1 cellular context compared by ENCODE assay signal in the genomic region with DNA sequence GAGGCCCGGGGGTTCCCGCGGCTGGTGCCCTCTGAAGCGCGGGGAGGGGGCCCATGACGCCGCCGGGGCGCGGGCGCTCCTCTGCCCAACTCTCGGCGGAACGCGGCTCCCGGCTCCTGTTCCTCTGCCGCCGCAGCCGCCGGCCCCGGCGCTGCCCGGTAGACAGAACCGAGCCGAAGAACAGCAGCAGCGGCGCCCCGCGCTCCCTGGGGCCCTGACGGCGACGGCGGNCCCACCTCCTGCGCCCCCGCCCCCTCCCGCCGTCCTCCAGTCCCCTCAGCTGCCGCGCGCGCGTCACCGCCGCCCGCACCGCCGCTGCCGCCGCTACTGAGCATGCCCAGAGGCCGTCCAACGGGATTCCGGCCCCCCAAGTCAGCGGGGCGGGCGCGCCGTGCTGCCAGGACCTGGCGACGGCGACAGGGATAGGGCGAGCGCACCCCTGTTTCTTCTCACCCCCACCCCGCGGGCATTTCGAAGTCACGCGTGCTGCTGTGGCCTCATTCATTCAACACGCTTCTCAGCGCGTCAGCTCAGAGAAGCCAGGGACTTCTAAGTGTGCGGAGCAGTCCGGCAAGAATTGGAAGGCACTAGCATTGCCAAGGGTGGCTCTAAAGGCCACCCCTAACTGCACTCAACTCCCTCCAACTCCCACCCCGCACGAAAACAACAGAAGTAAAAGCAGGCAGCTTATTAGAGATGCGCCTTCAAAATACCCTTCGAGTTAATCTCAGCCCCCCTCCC.
A peak's percentile ranks its signal among the peaks of the same experiment; 100 is the strongest.
TF ChIP-seq lines count a peak whose summit lies in the region.

IPMK (minus strand) TSS at position 182 of the 741 bp plus-strand sequence. CDS start 283 bp downstream, outside the sequence.

TF ChIP-seq in WTC11, 78 proteins besides CTCF, POLR2A, EP300 and RAD21 (continued from another document and continues in another):
- TF ChIP-seq USF2 (CRISPR knock-in tag; IDR thresholded peaks at IDR 0.05) (no peak), CREB1 (CRISPR knock-in tag; IDR thresholded peaks at IDR 0.05) (0 out of 2 replicates have a peak, but pooled peaks have one; percentile 57), ZNF416 (CRISPR knock-in tag; IDR thresholded peaks at IDR 0.05) (no peak), TEAD4 (CRISPR knock-in tag; IDR thresholded peaks at IDR 0.05) (no peak), CREM (CRISPR knock-in tag; IDR thresholded peaks at IDR 0.05) (peak; percentile 63; the same call in 1 of the 2 replicates), ZMAT4 (CRISPR knock-in tag; IDR thresholded peaks at IDR 0.05) (no peak), ZNF121 (CRISPR knock-in tag; IDR thresholded peaks at IDR 0.05) (no peak), NFYB (CRISPR knock-in tag; conservative IDR thresholded peaks at IDR 0.05; ENCODE audit: low read depth) (0 out of 2 replicates have a peak, but pooled peaks have one; percentile 11), SP1 (CRISPR knock-in tag; conservative IDR thresholded peaks at IDR 0.05) (peak; percentile 60; the same call in 1 of the 2 replicates), TP53 (CRISPR knock-in tag; IDR thresholded peaks at IDR 0.05) (0 out of 2 replicates have a peak, but pooled peaks have one; percentile 67), FOXK1 (CRISPR knock-in tag; IDR thresholded peaks at IDR 0.05) (peak; percentile 59; the same call in 1 of the 2 replicates), ZNF396 (CRISPR knock-in tag; IDR thresholded peaks at IDR 0.05; ENCODE audit: borderline replicate concordance) (no peak), ZNF532 (CRISPR knock-in tag; IDR thresholded peaks at IDR 0.05; ENCODE audit: borderline replicate concordance) (no peak), PREB (CRISPR knock-in tag; IDR thresholded peaks at IDR 0.05; ENCODE audit: borderline replicate concordance) (no peak), FOXP1 (CRISPR knock-in tag; IDR thresholded peaks at IDR 0.05; ENCODE audit: borderline replicate concordance) (peak; percentile 69; the same call in 1 of the 2 replicates), MXD4 (CRISPR knock-in tag; IDR thresholded peaks at IDR 0.05; ENCODE audit: borderline replicate concordance) (no peak), ESRRA (CRISPR knock-in tag; IDR thresholded peaks at IDR 0.05; ENCODE audit: borderline replicate concordance) (peak; percentile 51; the same call in 1 of the 2 replicates), JAZF1 (CRISPR knock-in tag; IDR thresholded peaks at IDR 0.05) (no peak), GTF2I (CRISPR knock-in tag; conservative IDR thresholded peaks at IDR 0.05) (no peak), MAX (CRISPR knock-in tag; IDR thresholded peaks at IDR 0.05) (peak; percentile 82; the same call in 1 of the 2 replicates)
- TF ChIP-seq, protein P1, sequence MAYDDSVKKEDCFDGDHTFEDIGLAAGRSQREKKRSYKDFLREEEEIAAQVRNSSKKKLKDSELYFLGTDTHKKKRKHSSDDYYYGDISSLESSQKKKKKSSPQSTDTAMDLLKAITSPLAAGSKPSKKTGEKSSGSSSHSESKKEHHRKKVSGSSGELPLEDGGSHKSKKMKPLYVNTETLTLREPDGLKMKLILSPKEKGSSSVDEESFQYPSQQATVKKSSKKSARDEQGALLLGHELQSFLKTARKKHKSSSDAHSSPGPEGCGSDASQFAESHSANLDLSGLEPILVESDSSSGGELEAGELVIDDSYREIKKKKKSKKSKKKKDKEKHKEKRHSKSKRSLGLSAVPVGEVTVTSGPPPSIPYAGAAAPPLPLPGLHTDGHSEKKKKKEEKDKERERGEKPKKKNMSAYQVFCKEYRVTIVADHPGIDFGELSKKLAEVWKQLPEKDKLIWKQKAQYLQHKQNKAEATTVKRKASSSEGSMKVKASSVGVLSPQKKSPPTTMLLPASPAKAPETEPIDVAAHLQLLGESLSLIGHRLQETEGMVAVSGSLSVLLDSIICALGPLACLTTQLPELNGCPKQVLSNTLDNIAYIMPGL (CRISPR knock-in tag; IDR thresholded peaks at IDR 0.05) = peak; percentile 66; the same call in 1 of the 2 replicates
- TF ChIP-seq, protein P2, sequence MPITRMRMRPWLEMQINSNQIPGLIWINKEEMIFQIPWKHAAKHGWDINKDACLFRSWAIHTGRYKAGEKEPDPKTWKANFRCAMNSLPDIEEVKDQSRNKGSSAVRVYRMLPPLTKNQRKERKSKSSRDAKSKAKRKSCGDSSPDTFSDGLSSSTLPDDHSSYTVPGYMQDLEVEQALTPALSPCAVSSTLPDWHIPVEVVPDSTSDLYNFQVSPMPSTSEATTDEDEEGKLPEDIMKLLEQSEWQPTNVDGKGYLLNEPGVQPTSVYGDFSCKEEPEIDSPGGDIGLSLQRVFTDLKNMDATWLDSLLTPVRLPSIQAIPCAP (CRISPR knock-in tag; IDR thresholded peaks at IDR 0.05) = 0 out of 2 replicates have a peak, but pooled peaks have one; percentile 44
- TF ChIP-seq, protein P3, sequence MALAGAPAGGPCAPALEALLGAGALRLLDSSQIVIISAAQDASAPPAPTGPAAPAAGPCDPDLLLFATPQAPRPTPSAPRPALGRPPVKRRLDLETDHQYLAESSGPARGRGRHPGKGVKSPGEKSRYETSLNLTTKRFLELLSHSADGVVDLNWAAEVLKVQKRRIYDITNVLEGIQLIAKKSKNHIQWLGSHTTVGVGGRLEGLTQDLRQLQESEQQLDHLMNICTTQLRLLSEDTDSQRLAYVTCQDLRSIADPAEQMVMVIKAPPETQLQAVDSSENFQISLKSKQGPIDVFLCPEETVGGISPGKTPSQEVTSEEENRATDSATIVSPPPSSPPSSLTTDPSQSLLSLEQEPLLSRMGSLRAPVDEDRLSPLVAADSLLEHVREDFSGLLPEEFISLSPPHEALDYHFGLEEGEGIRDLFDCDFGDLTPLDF (CRISPR knock-in tag; IDR thresholded peaks at IDR 0.05) = 0 out of 2 replicates have a peak, but pooled peaks have one; percentile 26
- TF ChIP-seq, protein P4, sequence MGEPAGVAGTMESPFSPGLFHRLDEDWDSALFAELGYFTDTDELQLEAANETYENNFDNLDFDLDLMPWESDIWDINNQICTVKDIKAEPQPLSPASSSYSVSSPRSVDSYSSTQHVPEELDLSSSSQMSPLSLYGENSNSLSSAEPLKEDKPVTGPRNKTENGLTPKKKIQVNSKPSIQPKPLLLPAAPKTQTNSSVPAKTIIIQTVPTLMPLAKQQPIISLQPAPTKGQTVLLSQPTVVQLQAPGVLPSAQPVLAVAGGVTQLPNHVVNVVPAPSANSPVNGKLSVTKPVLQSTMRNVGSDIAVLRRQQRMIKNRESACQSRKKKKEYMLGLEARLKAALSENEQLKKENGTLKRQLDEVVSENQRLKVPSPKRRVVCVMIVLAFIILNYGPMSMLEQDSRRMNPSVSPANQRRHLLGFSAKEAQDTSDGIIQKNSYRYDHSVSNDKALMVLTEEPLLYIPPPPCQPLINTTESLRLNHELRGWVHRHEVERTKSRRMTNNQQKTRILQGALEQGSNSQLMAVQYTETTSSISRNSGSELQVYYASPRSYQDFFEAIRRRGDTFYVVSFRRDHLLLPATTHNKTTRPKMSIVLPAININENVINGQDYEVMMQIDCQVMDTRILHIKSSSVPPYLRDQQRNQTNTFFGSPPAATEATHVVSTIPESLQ (CRISPR knock-in tag; IDR thresholded peaks at IDR 0.05) = no peak
- TF ChIP-seq, protein P5, sequence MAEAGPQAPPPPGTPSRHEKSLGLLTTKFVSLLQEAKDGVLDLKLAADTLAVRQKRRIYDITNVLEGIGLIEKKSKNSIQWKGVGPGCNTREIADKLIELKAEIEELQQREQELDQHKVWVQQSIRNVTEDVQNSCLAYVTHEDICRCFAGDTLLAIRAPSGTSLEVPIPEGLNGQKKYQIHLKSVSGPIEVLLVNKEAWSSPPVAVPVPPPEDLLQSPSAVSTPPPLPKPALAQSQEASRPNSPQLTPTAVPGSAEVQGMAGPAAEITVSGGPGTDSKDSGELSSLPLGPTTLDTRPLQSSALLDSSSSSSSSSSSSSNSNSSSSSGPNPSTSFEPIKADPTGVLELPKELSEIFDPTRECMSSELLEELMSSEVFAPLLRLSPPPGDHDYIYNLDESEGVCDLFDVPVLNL (CRISPR knock-in tag; IDR thresholded peaks at IDR 0.05; ENCODE audit: borderline replicate concordance, low read depth) = 0 out of 2 replicates have a peak, but pooled peaks have one; percentile 35
- TF ChIP-seq, protein P6, sequence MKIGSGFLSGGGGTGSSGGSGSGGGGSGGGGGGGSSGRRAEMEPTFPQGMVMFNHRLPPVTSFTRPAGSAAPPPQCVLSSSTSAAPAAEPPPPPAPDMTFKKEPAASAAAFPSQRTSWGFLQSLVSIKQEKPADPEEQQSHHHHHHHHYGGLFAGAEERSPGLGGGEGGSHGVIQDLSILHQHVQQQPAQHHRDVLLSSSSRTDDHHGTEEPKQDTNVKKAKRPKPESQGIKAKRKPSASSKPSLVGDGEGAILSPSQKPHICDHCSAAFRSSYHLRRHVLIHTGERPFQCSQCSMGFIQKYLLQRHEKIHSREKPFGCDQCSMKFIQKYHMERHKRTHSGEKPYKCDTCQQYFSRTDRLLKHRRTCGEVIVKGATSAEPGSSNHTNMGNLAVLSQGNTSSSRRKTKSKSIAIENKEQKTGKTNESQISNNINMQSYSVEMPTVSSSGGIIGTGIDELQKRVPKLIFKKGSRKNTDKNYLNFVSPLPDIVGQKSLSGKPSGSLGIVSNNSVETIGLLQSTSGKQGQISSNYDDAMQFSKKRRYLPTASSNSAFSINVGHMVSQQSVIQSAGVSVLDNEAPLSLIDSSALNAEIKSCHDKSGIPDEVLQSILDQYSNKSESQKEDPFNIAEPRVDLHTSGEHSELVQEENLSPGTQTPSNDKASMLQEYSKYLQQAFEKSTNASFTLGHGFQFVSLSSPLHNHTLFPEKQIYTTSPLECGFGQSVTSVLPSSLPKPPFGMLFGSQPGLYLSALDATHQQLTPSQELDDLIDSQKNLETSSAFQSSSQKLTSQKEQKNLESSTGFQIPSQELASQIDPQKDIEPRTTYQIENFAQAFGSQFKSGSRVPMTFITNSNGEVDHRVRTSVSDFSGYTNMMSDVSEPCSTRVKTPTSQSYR (CRISPR knock-in tag; IDR thresholded peaks at IDR 0.05) = no peak
- TF ChIP-seq, protein P7, sequence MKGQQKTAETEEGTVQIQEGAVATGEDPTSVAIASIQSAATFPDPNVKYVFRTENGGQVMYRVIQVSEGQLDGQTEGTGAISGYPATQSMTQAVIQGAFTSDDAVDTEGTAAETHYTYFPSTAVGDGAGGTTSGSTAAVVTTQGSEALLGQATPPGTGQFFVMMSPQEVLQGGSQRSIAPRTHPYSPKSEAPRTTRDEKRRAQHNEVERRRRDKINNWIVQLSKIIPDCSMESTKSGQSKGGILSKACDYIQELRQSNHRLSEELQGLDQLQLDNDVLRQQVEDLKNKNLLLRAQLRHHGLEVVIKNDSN (CRISPR knock-in tag; IDR thresholded peaks at IDR 0.05) = no peak
- TF ChIP-seq, protein P8, sequence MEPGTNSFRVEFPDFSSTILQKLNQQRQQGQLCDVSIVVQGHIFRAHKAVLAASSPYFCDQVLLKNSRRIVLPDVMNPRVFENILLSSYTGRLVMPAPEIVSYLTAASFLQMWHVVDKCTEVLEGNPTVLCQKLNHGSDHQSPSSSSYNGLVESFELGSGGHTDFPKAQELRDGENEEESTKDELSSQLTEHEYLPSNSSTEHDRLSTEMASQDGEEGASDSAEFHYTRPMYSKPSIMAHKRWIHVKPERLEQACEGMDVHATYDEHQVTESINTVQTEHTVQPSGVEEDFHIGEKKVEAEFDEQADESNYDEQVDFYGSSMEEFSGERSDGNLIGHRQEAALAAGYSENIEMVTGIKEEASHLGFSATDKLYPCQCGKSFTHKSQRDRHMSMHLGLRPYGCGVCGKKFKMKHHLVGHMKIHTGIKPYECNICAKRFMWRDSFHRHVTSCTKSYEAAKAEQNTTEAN (CRISPR knock-in tag; IDR thresholded peaks at IDR 0.05) = 0 out of 2 replicates have a peak, but pooled peaks have one; percentile 54
- TF ChIP-seq, protein P9, sequence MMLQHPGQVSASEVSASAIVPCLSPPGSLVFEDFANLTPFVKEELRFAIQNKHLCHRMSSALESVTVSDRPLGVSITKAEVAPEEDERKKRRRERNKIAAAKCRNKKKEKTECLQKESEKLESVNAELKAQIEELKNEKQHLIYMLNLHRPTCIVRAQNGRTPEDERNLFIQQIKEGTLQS (CRISPR knock-in tag; conservative IDR thresholded peaks at IDR 0.05) = no peak
